21 cellular contexts compared by ENCODE assay signal in genomic region chr4:139245590-139245989, GRCh38. TPM values are rescaled to one million over a fixed set of nuclear protein-coding genes. Genes with fewer than 3 reads are reported as not detected.
DNase-seq lines count a peak whose midpoint lies in the region; ATAC-seq and TF ChIP-seq lines count a peak whose summit lies in the region.
"Had no signal": no experiment of that assay in that cellular context is flagged by ENCODE, and none has a peak within 500 bp of the region (broad histone marks: within the 10 kb centered on the region; RNA-seq: fewer than 3 reads in every experiment).

No MANE protein-coding gene starts in this region.

- H3K9me3 ChIP-seq in AG04450 (ENCODE audit: control insufficient read depth, insufficient read depth, low read length): no peaks in the 10 kb centered on the region
- H3K9me3 ChIP-seq: gastrocnemius medialis, right atrium auricular region, tibial nerve had no signal

- peaks cover 62% of the 10 kb centered on the region for H3K4me1 Mint-ChIP-seq in chondrocyte (ENCODE audit: low read depth)
- H3K4me1 Mint-ChIP-seq in mesothelial cell of epicardium: no peaks in the 10 kb centered on the region
- H3K4me1 Mint-ChIP-seq: activated naive CD8-positive, alpha-beta T cell treated with anti-CD3 and anti-CD28 coated beads, Interleukin-2, amount 50 U/mL, for 24 hours; CD8-positive, alpha-beta memory T cell; central memory CD8-positive, alpha-beta T cell; stimulated activated naive B cell treated with anti-CD40 and anti-IgM and Interleukin-4, amounts not matched to agents 10 μg/mL and 1 μg/mL and 100 μg/mL, for 72 hours had no signal

- H3K27me3 Mint-ChIP-seq in chondrocyte (ENCODE audit: low read depth): no peaks in the 10 kb centered on the region
- H3K27me3 Mint-ChIP-seq in mesothelial cell of epicardium (ENCODE audit: low read depth): no peaks in the 10 kb centered on the region
- H3K27me3 Mint-ChIP-seq: activated naive CD8-positive, alpha-beta T cell treated with anti-CD3 and anti-CD28 coated beads, Interleukin-2, amount 50 U/mL, for 24 hours; CD8-positive, alpha-beta memory T cell; central memory CD8-positive, alpha-beta T cell; stimulated activated naive B cell treated with anti-CD40 and anti-IgM and Interleukin-4, amounts not matched to agents 10 μg/mL and 1 μg/mL and 100 μg/mL, for 72 hours had no signal

- DNase-seq in AG04450 (ENCODE audit: low read depth, low spot score) (no peak), M059J (ENCODE audit: low read depth) (peak; percentile 45), chondrocyte (ENCODE audit: low spot score) (no peak), mesothelial cell of epicardium (ENCODE audit: low spot score in 2 of 2, unreplicated experiment in 2 of 2) (no peak), SK-N-DZ (ENCODE audit: low spot score) (no peak), UCSD-AML1 (lab: John Stamatoyannopoulos, UW; ENCODE audit: unreplicated experiment) (no peak)
- DNase-seq in activated CD8-positive, alpha-beta memory T cell treated with anti-CD3 and anti-CD28 coated beads for 24 hours: no peak
- DNase-seq: activated naive CD8-positive, alpha-beta T cell treated with anti-CD3 and anti-CD28 coated beads, Interleukin-2, amount 50 U/mL, for 24 hours; CD8-positive, alpha-beta memory T cell; gastrocnemius medialis; H9; left cardiac atrium; NCI-H524 treated with DMSO at 0.1 percent for 48 hours; stimulated activated naive B cell treated with anti-CD40 and anti-IgM and Interleukin-4, amounts not matched to agents 10 μg/mL and 1 μg/mL and 100 μg/mL, for 72 hours; T-helper 9 cell had no signal

- H3K4me3 Mint-ChIP-seq in chondrocyte (ENCODE audit: unreplicated experiment) (no peak overlapping the region), mesothelial cell of epicardium (no peak overlapping the region)
- H3K4me3 Mint-ChIP-seq: activated naive CD8-positive, alpha-beta T cell treated with anti-CD3 and anti-CD28 coated beads, Interleukin-2, amount 50 U/mL, for 24 hours; CD8-positive, alpha-beta memory T cell; central memory CD8-positive, alpha-beta T cell; H9; stimulated activated naive B cell treated with anti-CD40 and anti-IgM and Interleukin-4, amounts not matched to agents 10 μg/mL and 1 μg/mL and 100 μg/mL, for 72 hours had no signal

- ATAC-seq in HG03469 (IDR thresholded peaks at IDR 0.05; ENCODE audit: unreplicated experiment): no peak
- ATAC-seq: activated CD4-positive, CD25-positive, alpha-beta regulatory T cell treated with anti-CD3 and anti-CD28 coated beads, Interleukin-2, amount 50 U/mL, for 24 hours; activated naive CD8-positive, alpha-beta T cell treated with anti-CD3 and anti-CD28 coated beads, Interleukin-2, amount 50 U/mL, for 24 hours; gastrocnemius medialis; stimulated activated naive B cell treated with anti-CD40 and anti-IgM and Interleukin-4, amounts not matched to agents 10 μg/mL and 1 μg/mL and 100 μg/mL, for 72 hours had no signal

- no peaks in the 10 kb centered on the region for H3K9me3 Mint-ChIP-seq in chondrocyte (ENCODE audit: low read depth)
- H3K9me3 Mint-ChIP-seq in mesothelial cell of epicardium: peaks cover 7% of the 10 kb centered on the region
- H3K9me3 Mint-ChIP-seq: activated naive CD8-positive, alpha-beta T cell treated with anti-CD3 and anti-CD28 coated beads, Interleukin-2, amount 50 U/mL, for 24 hours; CD8-positive, alpha-beta memory T cell; central memory CD8-positive, alpha-beta T cell; H9; stimulated activated naive B cell treated with anti-CD40 and anti-IgM and Interleukin-4, amounts not matched to agents 10 μg/mL and 1 μg/mL and 100 μg/mL, for 72 hours had no signal

- H3K27ac ChIP-seq in AG04450 (ENCODE audit: low read depth, low read length): peak overlapping the region; percentile 54

- POLR2A ChIA-PET in AG04450 (lab: Yijun Ruan, JAX): interaction anchor here (0.6 to 1.0 kb wide), 2 partner anchors 68 to 91 kb away, joined by 3 to 4 read pairs; no protein-coding TSS in a partner anchor

- CTCF ChIA-PET in AG04450 (lab: Charles Lee): interaction anchor here (0.6 kb wide), 1 partner anchor 17 kb away, joined by 3 read pairs; no protein-coding TSS in a partner anchor

- H3K27ac Mint-ChIP-seq in chondrocyte (ENCODE audit: unreplicated experiment): peak overlapping the region; percentile 91
- H3K27ac Mint-ChIP-seq in mesothelial cell of epicardium: peak overlapping the region; percentile 39
- H3K27ac Mint-ChIP-seq: activated naive CD8-positive, alpha-beta T cell treated with anti-CD3 and anti-CD28 coated beads, Interleukin-2, amount 50 U/mL, for 24 hours; H9; stimulated activated naive B cell treated with anti-CD40 and anti-IgM and Interleukin-4, amounts not matched to agents 10 μg/mL and 1 μg/mL and 100 μg/mL, for 72 hours had no signal

- H3K36me3 Mint-ChIP-seq in chondrocyte (ENCODE audit: low read depth) (no peaks in the 10 kb centered on the region), mesothelial cell of epicardium (peaks cover 1% of the 10 kb centered on the region)
- H3K36me3 Mint-ChIP-seq: CD8-positive, alpha-beta memory T cell; stimulated activated naive B cell treated with anti-CD40 and anti-IgM and Interleukin-4, amounts not matched to agents 10 μg/mL and 1 μg/mL and 100 μg/mL, for 72 hours had no signal

- no peak overlapping the region for H3K4me3 ChIP-seq in AG04450 (ENCODE audit: low read depth, low read length)
- H3K4me3 ChIP-seq: gastrocnemius medialis, right atrium auricular region, tibial nerve had no signal

- TF ChIP-seq CTCF in AG04450 (IDR thresholded peaks at IDR 0.05; ENCODE audit: low read depth, low read length) (no peak), chondrocyte (IDR thresholded peaks at IDR 0.05) (no peak), mesothelial cell of epicardium (IDR thresholded peaks at IDR 0.05; ENCODE audit: unreplicated experiment) (no peak)

- H3K27me3 ChIP-seq in AG04450 (ENCODE audit: control insufficient read depth, insufficient read depth, low read length): no peaks in the 10 kb centered on the region
- H3K27me3 ChIP-seq: gastrocnemius medialis, right atrium auricular region, tibial nerve had no signal

RNA-seq across cellular contexts. Expression of gene MGARP, which starts 34.4 kb away (rescaled TPM):
- 42.6 and 57.7 TPM in 2 replicates for polyA plus RNA-seq in AG04450 (2011; rRNA removed)
- polyA minus RNA-seq in AG04450 (2011; rRNA and poly(A)+ RNA removed): 14.7 and 14.9 TPM in 2 replicates
- total RNA-seq in M059J (2014; rRNA removed; shearing (Covaris generic)): 3.9 and 4.7 TPM in 2 replicates
- 2.6 to 3.5 TPM (median 3.4 TPM) in 3 replicates for total RNA-seq in chondrocyte
- total RNA-seq in mesothelial cell of epicardium: 0.34 to 0.76 TPM (median 0.69 TPM) in 3 replicates
- 1.00 and 1.2 TPM in 2 replicates for polyA plus RNA-seq in SK-N-DZ (2014; cell fraction: cytosol; rRNA removed)
- polyA plus RNA-seq in SK-N-DZ (2014; cell fraction: nucleus; rRNA removed): 0.83 and 1.4 TPM in 2 replicates
- total RNA-seq: CD8-positive, alpha-beta memory T cell; SK-MEL-5 had no signal

RNA-seq across cellular contexts. Expression of gene NAA15, which starts 55.7 kb away (rescaled TPM):
- polyA plus RNA-seq in AG04450 (2011; rRNA removed): 20.5 and 30.2 TPM in 2 replicates
- 13.7 and 36.7 TPM in 2 replicates for polyA minus RNA-seq in AG04450 (2011; rRNA and poly(A)+ RNA removed)
- 20.1 and 30.1 TPM in 2 replicates for total RNA-seq in M059J (2014; rRNA removed; shearing (Covaris generic))
- total RNA-seq in chondrocyte: 35.3 to 44.1 TPM (median 35.5 TPM) in 3 replicates
- total RNA-seq in mesothelial cell of epicardium: 55.1 to 58.5 TPM (median 56.8 TPM) in 3 replicates
- 19.8 and 22.7 TPM in 2 replicates for polyA plus RNA-seq in SK-N-DZ (2014; cell fraction: cytosol; rRNA removed)
- polyA plus RNA-seq in SK-N-DZ (2014; cell fraction: nucleus; rRNA removed): 14.7 and 15.8 TPM in 2 replicates

RNA-seq across cellular contexts. Expression of gene NDUFC1, which starts 56.7 kb away (rescaled TPM):
- polyA plus RNA-seq in AG04450 (2011; rRNA removed): 46.7 and 52.9 TPM in 2 replicates
- polyA minus RNA-seq in AG04450 (2011; rRNA and poly(A)+ RNA removed): 10.5 and 12.5 TPM in 2 replicates
- total RNA-seq in M059J (2014; rRNA removed; shearing (Covaris generic)): 92.3 and 119 TPM in 2 replicates
- total RNA-seq in chondrocyte: 37.5 to 50.2 TPM (median 43.0 TPM) in 3 replicates
- total RNA-seq in mesothelial cell of epicardium: 35.2 to 39.1 TPM (median 38.5 TPM) in 3 replicates
- 25.5 and 33.1 TPM in 2 replicates for polyA plus RNA-seq in SK-N-DZ (2014; cell fraction: cytosol; rRNA removed)
- 22.4 and 28.6 TPM in 2 replicates for polyA plus RNA-seq in SK-N-DZ (2014; cell fraction: nucleus; rRNA removed)
